1 cellular context compared by ENCODE assay signal in genomic region chr19:35994868-35995654, GRCh38.
A peak's percentile ranks its signal among the peaks of the same experiment; 100 is the strongest.
TF ChIP-seq lines count a peak whose summit lies in the region.

TSS of gene SDHAF1 (plus strand) at chr19:35995188. CDS start at chr19:35995275, 87 bp downstream.

TF ChIP-seq in GM12878, 131 proteins besides CTCF, POLR2A, EP300 and RAD21 (continued from another document):
- TF ChIP-seq CEBPZ (IDR thresholded peaks at IDR 0.05; ENCODE audit: low read depth, low read length) (no peak), TCF12 (IDR thresholded peaks at IDR 0.05; ENCODE audit: low read depth, low read length) (peak; percentile 44; the same call in 1 of the 2 replicates), GATAD2B (conservative IDR thresholded peaks at IDR 0.05; ENCODE audit: low read depth) (peak; percentile 98), MAX (IDR thresholded peaks at IDR 0.05; ENCODE audit: low read depth, low read length) (no peak), CHD1 (IDR thresholded peaks at IDR 0.05; ENCODE audit: low read depth, low read length) (no peak), RBBP5 (conservative IDR thresholded peaks at IDR 0.05) (0 out of 2 replicates have a peak, but pooled peaks have one; percentile 70), USF2 (IDR thresholded peaks at IDR 0.05; ENCODE audit: borderline replicate concordance, low read depth, low read length) (no peak), BHLHE40 (IDR thresholded peaks at IDR 0.05; ENCODE audit: borderline replicate concordance in 1 of 2, low read depth in 2 of 2, low read length in 1 of 2) (peak in 1 of 2 experiments; percentile 70; a peak in 1 of 4 replicates), PML (IDR thresholded peaks at IDR 0.05; ENCODE audit: low read length) (no peak; the same call in 1 of the 2 replicates), ZNF274 (IDR thresholded peaks at IDR 0.05; ENCODE audit: insufficient read depth, insufficient read length) (no peak), FOXK2 (IDR thresholded peaks at IDR 0.05) (no peak), CREB1 (IDR thresholded peaks at IDR 0.05; ENCODE audit: low read depth) (peak; percentile 92), ZBED1 (IDR thresholded peaks at IDR 0.05; ENCODE audit: borderline replicate concordance) (no peak), ASH2L (IDR thresholded peaks at IDR 0.05; ENCODE audit: borderline replicate concordance, low read depth) (peak; percentile 77; the same call in 1 of the 2 replicates), ZNF217 (IDR thresholded peaks at IDR 0.05) (peak; percentile 26; the same call in 1 of the 2 replicates), ZBTB11 (CRISPR knock-in tag; IDR thresholded peaks at IDR 0.05) (no peak), ZBTB40 (IDR thresholded peaks at IDR 0.05; ENCODE audit: borderline replicate concordance) (peak; percentile 87), SMC3 (IDR thresholded peaks at IDR 0.05; ENCODE audit: borderline replicate concordance, low read length) (no peak), YBX1 (IDR thresholded peaks at IDR 0.05) (no peak), CBX5 (IDR thresholded peaks at IDR 0.05; ENCODE audit: low read depth) (no peak), SRF (IDR thresholded peaks at IDR 0.05; ENCODE audit: low read depth in 2 of 2, low read length in 2 of 2) (no peak), MEF2B (IDR thresholded peaks at IDR 0.05; ENCODE audit: partially characterized antibody, poor library complexity, severe bottlenecking) (no peak), ZZZ3 (IDR thresholded peaks at IDR 0.05; ENCODE audit: control insufficient read depth, insufficient read length, low read depth) (no peak), TCF3 (IDR thresholded peaks at IDR 0.05; ENCODE audit: borderline replicate concordance, insufficient read depth, low read depth, low read length) (no peak), ELK1 (IDR thresholded peaks at IDR 0.05; ENCODE audit: low read depth, low read length) (peak; percentile 77; the same call in 1 of the 2 replicates), CEBPB (IDR thresholded peaks at IDR 0.05; ENCODE audit: borderline replicate concordance in 1 of 2, low read depth in 2 of 2, low read length in 2 of 2) (peak in 1 of 2 experiments; percentile 42; a peak in 1 of 4 replicates), MYC (IDR thresholded peaks at IDR 0.05; ENCODE audit: insufficient read depth, insufficient read length, insufficient replicate concordance, low read length, severe bottlenecking) (no peak), CBFB (IDR thresholded peaks at IDR 0.05; ENCODE audit: low read depth) (peak; percentile 90), PKNOX1 (IDR thresholded peaks at IDR 0.05) (peak; percentile 68), CHD2 (IDR thresholded peaks at IDR 0.05; ENCODE audit: borderline replicate concordance, low read depth, low read length) (peak; percentile 78)
